Comparison of ENCODE assay signal across 8 cellular contexts in the genomic region with DNA sequence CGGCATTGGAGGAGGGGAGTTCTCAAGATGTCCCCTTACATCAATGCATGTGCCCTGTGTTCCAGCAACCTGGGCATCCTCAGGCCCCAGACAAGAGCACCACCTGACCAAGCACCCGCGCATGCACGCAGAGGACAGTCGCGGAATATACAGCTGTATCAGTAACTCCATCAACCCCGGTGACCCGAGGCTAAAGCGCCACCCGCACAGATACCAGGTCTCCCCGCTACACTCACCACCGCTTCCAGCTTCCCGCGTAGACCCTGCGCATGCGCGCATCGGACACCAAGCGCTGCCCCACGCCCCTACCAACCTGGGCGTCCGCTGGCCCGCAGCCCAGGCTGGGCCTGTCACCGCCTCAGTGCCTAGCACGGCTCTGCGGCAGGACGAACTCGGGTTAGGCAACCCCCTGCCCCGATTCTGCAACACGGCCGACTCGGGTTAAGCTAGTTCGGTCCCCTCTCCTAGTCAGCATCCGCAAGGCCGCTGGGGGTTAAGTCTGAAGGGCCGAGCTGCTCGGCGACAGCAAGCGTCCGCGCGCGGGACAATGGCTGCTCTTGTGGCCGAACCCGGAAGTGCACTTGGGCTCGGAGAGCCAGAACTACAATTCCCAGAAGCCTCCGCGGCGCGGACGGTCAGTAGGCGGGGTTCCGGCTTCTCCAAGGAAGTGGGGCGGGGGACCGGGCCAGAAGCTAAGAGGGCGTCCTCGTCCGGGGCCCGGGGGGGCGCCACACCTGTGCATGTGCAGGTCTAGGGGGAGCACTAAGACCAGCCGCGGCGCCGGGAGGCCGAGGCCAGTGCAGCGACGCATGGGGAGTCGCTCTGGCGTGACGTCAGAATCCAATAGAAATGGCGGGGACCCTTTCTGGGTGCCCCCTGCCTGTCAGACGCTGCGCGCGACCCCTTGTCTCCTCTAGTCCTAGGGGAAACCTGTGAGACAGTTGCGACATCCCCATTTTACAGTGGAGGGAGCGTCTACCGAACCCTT. TPM values are rescaled to one million over a fixed set of nuclear protein-coding genes. Genes with fewer than 3 reads are reported as not detected.
DNase-seq lines count a peak whose midpoint lies in the region; TF ChIP-seq lines count a peak whose summit lies in the region.

Gene ZNF180, minus strand, starts transcription at position 561 of the 988 bp plus-strand sequence. CDS start 3,188 bp downstream, outside the sequence.

- H3K27ac ChIP-seq in SK-N-MC (peak within 1 kb of the TSS; percentile 92), temporal lobe (ENCODE audit: low read depth, low read length) (peak within 1 kb of the TSS; percentile 85)

- peak; percentile 26 for TF ChIP-seq CTCF in HFF-Myc (IDR thresholded peaks at IDR 0.05; ENCODE audit: low read depth, low read length, missing control alignments)

- H3K4me3 ChIP-seq in GM08714 (ENCODE audit: low read length) = peak within 1 kb of the TSS; percentile 77
- H3K4me3 ChIP-seq in HFF-Myc (replicated peaks; ENCODE audit: low read depth, low read length) = peak within 1 kb of the TSS; percentile 68
- peak within 1 kb of the TSS; percentile 100 for H3K4me3 ChIP-seq in SK-N-MC

- DNase-seq in HFF-Myc (ENCODE audit: extremely low read depth, low read depth) = peak; percentile 69
- DNase-seq in NAMALWA (ENCODE audit: low spot score) = peak; percentile 95
- no peak for DNase-seq in SK-N-MC (ENCODE audit: low read depth, low spot score)
- DNase-seq in activated naive CD4-positive, alpha-beta T cell treated with anti-CD3 and anti-CD28 coated beads, Interleukin-2, amount 50 U/mL, for 16 hours = peak; percentile 95
- peak; percentile 96 for DNase-seq in globus pallidus (ENCODE audit: low spot score)
- peak; percentile 92 for DNase-seq in occipital lobe (lab: John Stamatoyannopoulos, UW)

- peak within 1 kb of the TSS; percentile 98 for H3K9ac ChIP-seq in SK-N-MC (ENCODE audit: insufficient read length)

- H3K9me3 ChIP-seq in SK-N-MC (ENCODE audit: low read depth, low read length) = peaks cover 13% of the 10 kb centered on the region

- peaks cover 43% of the 10 kb centered on the region for H3K36me3 ChIP-seq in SK-N-MC (ENCODE audit: insufficient read depth, low read length)

RNA-seq across cellular contexts. Expression of gene ZNF180, which starts in this region (rescaled TPM):
- total RNA-seq in occipital lobe = 19.5 TPM
- total RNA-seq in temporal lobe = 15.7 TPM
